ENCODE assay signal across 8 cellular contexts in the genomic region with DNA sequence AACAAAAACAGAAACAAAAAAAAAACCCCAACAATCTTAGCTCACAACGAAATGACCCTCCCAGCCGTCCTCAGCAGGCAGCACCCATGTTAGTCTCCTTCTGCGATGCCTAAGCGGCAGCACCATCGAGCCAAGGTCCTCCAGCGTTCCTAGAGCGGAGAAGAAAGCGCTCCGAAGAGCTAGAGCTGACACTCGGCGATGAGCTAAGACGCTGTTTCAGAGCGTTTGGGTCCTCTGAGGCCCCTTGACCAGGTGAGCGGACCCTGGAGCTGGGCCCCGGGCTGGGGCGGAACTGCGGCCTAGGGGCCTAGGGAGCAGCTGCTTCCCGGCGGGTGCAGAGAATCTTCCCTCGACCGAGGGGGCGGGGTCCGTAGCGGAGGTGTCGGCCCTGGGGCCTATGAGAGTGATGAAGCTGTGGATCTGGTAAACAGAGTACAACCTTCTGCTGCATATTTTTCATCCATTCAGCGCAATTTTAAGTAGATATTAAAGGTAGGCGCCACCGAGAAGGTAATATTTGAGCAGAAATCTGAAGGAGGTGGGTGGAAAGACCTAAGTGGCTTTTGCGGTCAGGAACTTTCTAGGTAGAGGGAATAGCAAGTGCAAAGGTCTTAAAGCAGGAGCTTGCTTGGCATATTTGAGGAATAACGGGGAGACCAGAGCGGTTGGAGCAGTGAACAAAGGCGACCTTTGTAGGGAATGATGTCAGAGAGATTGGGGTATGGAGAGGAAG. TPM values are rescaled to one million over a fixed set of nuclear protein-coding genes. Genes with fewer than 3 reads are reported as not detected.
DNase-seq lines count a peak whose midpoint lies in the region; ATAC-seq and TF ChIP-seq lines count a peak whose summit lies in the region.

A gene (plus strand): TSS at position 182 of the 733 bp plus-strand sequence. CDS start 4,777 bp downstream, outside the sequence.

- no peak within 1 kb of the TSS for H3K27ac Mint-ChIP-seq in CD8-positive, alpha-beta T cell
- H3K27ac Mint-ChIP-seq in activated CD8-positive, alpha-beta T cell treated with anti-CD3 and anti-CD28 coated beads for 36 hours = no peak within 1 kb of the TSS

- H3K27me3 ChIP-seq in CD8-positive, alpha-beta T cell (ENCODE audit: insufficient read depth, low read length) = no peaks in the 10 kb centered on the region

- H3K27ac ChIP-seq in CD8-positive, alpha-beta T cell (ENCODE audit: low read depth, low read length) = peak within 1 kb of the TSS; percentile 77

- intact Hi-C loops in CD8-positive, alpha-beta T cell (cut with DNase I, micrococcal nuclease) = loop anchor here (1.0 to 10.0 kb wide), 12 partner anchors 14 to 362 kb away; a partner anchor contains a TSS
- intact Hi-C loops in activated CD8-positive, alpha-beta T cell treated with anti-CD3 and anti-CD28 coated beads for 36 hours (cut with micrococcal nuclease) = loop anchor here (10.0 kb wide), 1 partner anchor 88 kb away; no protein-coding TSS in a partner anchor
- intact Hi-C loops in lower leg skin (cut with DNase I; ENCODE audit: low total_unique reads) = no loop called here

- H3K4me3 Mint-ChIP-seq in CD8-positive, alpha-beta T cell = no peak within 1 kb of the TSS
- no peak within 1 kb of the TSS for H3K4me3 Mint-ChIP-seq in activated CD8-positive, alpha-beta T cell treated with anti-CD3 and anti-CD28 coated beads for 36 hours

- H3K9me3 ChIP-seq in CD8-positive, alpha-beta T cell (ENCODE audit: low read length) = no peaks in the 10 kb centered on the region

- H3K36me3 ChIP-seq in CD8-positive, alpha-beta T cell (ENCODE audit: insufficient read depth, low read length) = no peaks in the 10 kb centered on the region

- no peaks in the 10 kb centered on the region for H3K27me3 Mint-ChIP-seq in CD8-positive, alpha-beta T cell (ENCODE audit: low read depth)
- H3K27me3 Mint-ChIP-seq in activated CD8-positive, alpha-beta T cell treated with anti-CD3 and anti-CD28 coated beads for 36 hours = no peaks in the 10 kb centered on the region

- TF ChIP-seq POLR2A in lower leg skin (IDR thresholded peaks at IDR 0.05) = no peak

- no peak for TF ChIP-seq CTCF in CD8-positive, alpha-beta T cell (IDR thresholded peaks at IDR 0.05)
- no peak for TF ChIP-seq CTCF in activated CD8-positive, alpha-beta T cell treated with anti-CD3 and anti-CD28 coated beads for 36 hours (IDR thresholded peaks at IDR 0.05)
- no peak for TF ChIP-seq CTCF in lower leg skin (IDR thresholded peaks at IDR 0.05)

- peak; percentile 95 for ATAC-seq in CD8-positive, alpha-beta T cell
- ATAC-seq in GM19452 (IDR thresholded peaks at IDR 0.05; ENCODE audit: unreplicated experiment) (peak; percentile 90), HG03571 (IDR thresholded peaks at IDR 0.05; ENCODE audit: unreplicated experiment) (peak; percentile 91)
- peak; percentile 94 for ATAC-seq in activated CD8-positive, alpha-beta T cell treated with anti-CD3 and anti-CD28 coated beads for 36 hours

- peaks cover 16% of the 10 kb centered on the region for H3K36me3 Mint-ChIP-seq in CD8-positive, alpha-beta T cell
- peaks cover 3% of the 10 kb centered on the region for H3K36me3 Mint-ChIP-seq in activated CD8-positive, alpha-beta T cell treated with anti-CD3 and anti-CD28 coated beads for 36 hours (ENCODE audit: low read depth)

- H3K4me3 ChIP-seq in CD8-positive, alpha-beta T cell (ENCODE audit: low read depth, low read length) = peak within 1 kb of the TSS; percentile 92
- H3K4me3 ChIP-seq in lower leg skin (ENCODE audit: low read depth, poor library complexity, severe bottlenecking) = peak within 1 kb of the TSS; percentile 87

- no peaks in the 10 kb centered on the region for H3K9me3 Mint-ChIP-seq in CD8-positive, alpha-beta T cell
- peaks cover 2% of the 10 kb centered on the region for H3K9me3 Mint-ChIP-seq in activated CD8-positive, alpha-beta T cell treated with anti-CD3 and anti-CD28 coated beads for 36 hours

- peaks cover 21% of the 10 kb centered on the region for H3K4me1 ChIP-seq in CD8-positive, alpha-beta T cell (ENCODE audit: insufficient read depth, low read length)

- WGBS in lower leg skin, 2 donors = 0 to 1% methylated on average over 28 to 30 of the region's 32 CpGs

- POLR2A ChIA-PET in CD8-positive, alpha-beta T cell (lab: Charles Lee) = interaction anchor here (0.7 to 4.1 kb wide), 17 partner anchors 14 to 460 kb away, joined by 3 to 38 read pairs (median 4); a partner anchor contains a TSS
- POLR2A ChIA-PET in activated CD8-positive, alpha-beta T cell treated with anti-CD3 and anti-CD28 coated beads for 36 hours (lab: Charles Lee) = interaction anchor here (0.8 to 1.6 kb wide), 16 partner anchors 9 to 402 kb away, joined by 3 to 8 read pairs (median 4); a partner anchor contains a TSS

- CTCF ChIA-PET in CD8-positive, alpha-beta T cell (lab: Charles Lee) = interaction anchor here (0.8 to 1.5 kb wide), 6 partner anchors 12 to 130 kb away, joined by 3 to 11 read pairs (median 3); a partner anchor contains a TSS
- CTCF ChIA-PET in activated CD8-positive, alpha-beta T cell treated with anti-CD3 and anti-CD28 coated beads for 36 hours (lab: Charles Lee) = interaction anchor here (0.7 to 2.7 kb wide), 9 partner anchors 14 to 130 kb away, joined by 3 to 17 read pairs (median 3); a partner anchor contains a TSS

- H3K4me1 Mint-ChIP-seq in CD8-positive, alpha-beta T cell (ENCODE audit: low read depth) = peaks cover 31% of the 10 kb centered on the region
- peaks cover 28% of the 10 kb centered on the region for H3K4me1 Mint-ChIP-seq in activated CD8-positive, alpha-beta T cell treated with anti-CD3 and anti-CD28 coated beads for 36 hours (ENCODE audit: low read depth)

- peak; percentile 76 to 92 (median 87) for DNase-seq in CD8-positive, alpha-beta T cell
- DNase-seq in NCI-H774 (lab: John Stamatoyannopoulos, UW) (peak; percentile 72), lower leg skin (ENCODE audit: low spot score in 2 of 2) (peak; percentile 56 to 94)
- peak; percentile 93 for DNase-seq in activated CD8-positive, alpha-beta T cell treated with anti-CD3 and anti-CD28 coated beads for 36 hours
- DNase-seq in effector CD4-positive, alpha-beta T cell = peak; percentile 73
- peak; percentile 77 for DNase-seq in stimulated activated CD4-positive, alpha-beta T cell treated with anti-CD3 and anti-CD28 coated beads, Interleukin-4, amount 100 ng/mL, for 48 hours (ENCODE audit: low read depth in 2 of 2)

RNA-seq across cellular contexts. Expression of the gene that starts here (rescaled TPM):
- total RNA-seq in CD8-positive, alpha-beta T cell = 10 to 100 TPM; 11.1 to 14.7 TPM
- total RNA-seq in activated CD8-positive, alpha-beta T cell treated with anti-CD3 and anti-CD28 coated beads for 36 hours = 1 to 10 TPM; 3.6 to 3.8 TPM
- 10 to 100 TPM in 2 of 4 donors, 1 to 10 TPM in 2; 8.3 to 20.7 (median 11.0) TPM for total RNA-seq in lower leg skin

Comparison
In these comparisons a context has a peak if more than half of its experiments do, and no peak if none do; other contexts are left out.
1. Peak in every context shown above with its lines: DNase-seq, ATAC-seq, H3K4me3 ChIP-seq and H3K27ac ChIP-seq.